In the genomic region with DNA sequence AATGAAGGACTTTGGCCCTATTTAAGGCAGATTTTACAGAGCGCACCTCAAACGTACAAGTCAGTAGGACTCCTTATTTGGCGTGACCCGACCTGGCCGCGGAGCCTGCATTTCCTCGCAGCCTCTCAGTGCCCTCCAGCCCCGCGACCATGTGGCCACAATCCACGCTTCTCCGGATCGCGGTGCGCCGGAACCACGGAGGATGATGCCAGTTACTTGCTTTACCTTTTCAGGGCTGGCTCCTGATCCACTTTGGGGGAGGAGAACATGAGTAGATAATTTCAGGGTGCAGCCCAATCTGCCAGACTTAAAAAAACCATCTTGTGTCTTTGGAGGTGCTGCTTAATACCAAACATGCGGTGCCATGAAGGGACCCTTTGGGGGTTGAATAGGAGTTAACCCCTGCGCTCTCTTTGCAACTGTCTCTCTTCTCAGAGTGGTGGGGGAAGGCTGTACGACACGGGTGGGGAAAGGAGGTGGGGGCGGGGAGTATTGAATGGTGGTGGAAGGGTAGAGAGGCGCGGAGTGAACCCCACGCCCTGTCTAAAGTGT, we compare ENCODE assay signal across 8 cellular contexts. TPM values are rescaled to one million over a fixed set of nuclear protein-coding genes. Genes with fewer than 3 reads are reported as not detected.
A peak's percentile ranks its signal among the peaks of the same experiment; 100 is the strongest.
DNase-seq lines count a peak whose midpoint lies in the region; ATAC-seq, FAIRE-seq and TF ChIP-seq lines count a peak whose summit lies in the region.

No MANE protein-coding gene starts in this region.

- H3K27ac ChIP-seq in GM23338 (ENCODE audit: low read depth) (no peak overlapping the region), esophagus muscularis mucosa (replicated peaks in 1 of 4) (peak overlapping the region; percentile 93 to 96 (median 95)), neutrophil (peak overlapping the region; percentile 100)

- ATAC-seq in GM23338 (peak; percentile 2), HG02798 (IDR thresholded peaks at IDR 0.05; ENCODE audit: poor library complexity, unreplicated experiment) (no peak)

- intact Hi-C loops in activated CD4-positive, alpha-beta T cell treated with anti-CD3 and anti-CD28 coated beads, Interleukin-2, amount 10 ng/mL, durations not matched to agents 24 days and 14 days (cut with micrococcal nuclease): loop anchor here (1.0 kb wide), 1 partner anchor 13 kb away; no protein-coding TSS in a partner anchor
- intact Hi-C loops in esophagus muscularis mucosa (cut with DNase I): no loop called here

- peak overlapping the region; percentile 78 for H3K4me3 Mint-ChIP-seq in GM23338
- H3K4me3 Mint-ChIP-seq in activated CD4-positive, alpha-beta T cell treated with anti-CD3 and anti-CD28 coated beads, Interleukin-2, amount 10 ng/mL, durations not matched to agents 24 days and 14 days: peak overlapping the region; percentile 92

- H3K27me3 ChIP-seq in GM23338 (ENCODE audit: insufficient read depth) (peaks cover 28% of the 10 kb centered on the region), esophagus muscularis mucosa (no peaks in the 10 kb centered on the region), neutrophil (no peaks in the 10 kb centered on the region)

- no peaks in the 10 kb centered on the region for H3K9me2 ChIP-seq in GM23338 (ENCODE audit: insufficient read depth)

- no peak for TF ChIP-seq POLR2A in esophagus muscularis mucosa (IDR thresholded peaks at IDR 0.05; ENCODE audit: low read depth)

- peak overlapping the region; percentile 74; the same call in 1 of the 2 replicates for H2AFZ ChIP-seq in GM23338

- no peaks in the 10 kb centered on the region for H3K36me3 Mint-ChIP-seq in GM23338 (ENCODE audit: low read depth)
- peaks cover 6% of the 10 kb centered on the region for H3K36me3 Mint-ChIP-seq in activated CD4-positive, alpha-beta T cell treated with anti-CD3 and anti-CD28 coated beads, Interleukin-2, amount 10 ng/mL, durations not matched to agents 24 days and 14 days (ENCODE audit: low read depth)

- no peak for FAIRE-seq in RCC 7860 (lab: Jason Lieb, UNC)

- peak overlapping the region; percentile 86 for H3K4me3 ChIP-seq in GM23338
- peak overlapping the region; percentile 87 to 97 (median 94) for H3K4me3 ChIP-seq in esophagus muscularis mucosa
- peak overlapping the region; percentile 94 to 99 for H3K4me3 ChIP-seq in neutrophil (ENCODE audit: low read depth in 1 of 2, low read length in 1 of 2)

- H3K27ac Mint-ChIP-seq in GM23338: no peak overlapping the region
- peak overlapping the region; percentile 87 for H3K27ac Mint-ChIP-seq in activated CD4-positive, alpha-beta T cell treated with anti-CD3 and anti-CD28 coated beads, Interleukin-2, amount 10 ng/mL, durations not matched to agents 24 days and 14 days

- H3K4me1 ChIP-seq in GM23338 (ENCODE audit: insufficient read depth): peaks cover 22% of the 10 kb centered on the region
- H3K4me1 ChIP-seq in esophagus muscularis mucosa: peaks cover 22 to 38% (median 25%) of the 10 kb centered on the region in 4 donors
- H3K4me1 ChIP-seq in neutrophil (ENCODE audit: control insufficient read depth in 1 of 2, insufficient read depth in 1 of 2, low read depth in 1 of 2, low read length in 1 of 2): peaks cover 64 to 65% of the 10 kb centered on the region in 2 experiments

- H3K79me2 ChIP-seq in GM23338 (replicated peaks; ENCODE audit: insufficient read depth): no peaks in the 10 kb centered on the region

- H3K4me1 Mint-ChIP-seq in GM23338: peaks cover 25% of the 10 kb centered on the region
- peaks cover 23% of the 10 kb centered on the region for H3K4me1 Mint-ChIP-seq in activated CD4-positive, alpha-beta T cell treated with anti-CD3 and anti-CD28 coated beads, Interleukin-2, amount 10 ng/mL, durations not matched to agents 24 days and 14 days

- peak overlapping the region; percentile 96 for H3K4me2 ChIP-seq in GM23338

- H3K27me3 Mint-ChIP-seq in GM23338 (ENCODE audit: insufficient read depth, low read depth, poor library complexity): peaks cover 44% of the 10 kb centered on the region
- peaks cover 12% of the 10 kb centered on the region for H3K27me3 Mint-ChIP-seq in activated CD4-positive, alpha-beta T cell treated with anti-CD3 and anti-CD28 coated beads, Interleukin-2, amount 10 ng/mL, durations not matched to agents 24 days and 14 days

- no peaks in the 10 kb centered on the region for H4K20me1 ChIP-seq in GM23338 (replicated peaks; ENCODE audit: insufficient read depth)

- TF ChIP-seq CTCF in GM23338 (conservative IDR thresholded peaks at IDR 0.05; ENCODE audit: low read depth in 2 of 2) (no peak), esophagus muscularis mucosa (IDR thresholded peaks at IDR 0.05) (no peak), neutrophil (IDR thresholded peaks at IDR 0.05) (no peak), GM20000 (IDR thresholded peaks at IDR 0.05; ENCODE audit: extremely low read depth, missing control alignments) (no peak)

- H3K9me3 Mint-ChIP-seq in GM23338: no peaks in the 10 kb centered on the region
- no peaks in the 10 kb centered on the region for H3K9me3 Mint-ChIP-seq in activated CD4-positive, alpha-beta T cell treated with anti-CD3 and anti-CD28 coated beads, Interleukin-2, amount 10 ng/mL, durations not matched to agents 24 days and 14 days

- DNase-seq in GM23338 (ENCODE audit: low spot score) (peak; percentile 32), esophagus muscularis mucosa (ENCODE audit: extremely low spot score) (no peak), GM20000 (ENCODE audit: low spot score) (no peak), RCC 7860 (ENCODE audit: low spot score) (no peak), retina (no peak)
- peak; percentile 77 for DNase-seq in activated CD4-positive, alpha-beta T cell treated with anti-CD3 and anti-CD28 coated beads, Interleukin-2, amount 10 ng/mL, durations not matched to agents 24 days and 14 days

- peaks cover 9% of the 10 kb centered on the region for H3F3A ChIP-seq in GM23338 (replicated peaks; ENCODE audit: low read depth)

- H3K9me3 ChIP-seq in esophagus muscularis mucosa (no peaks in the 10 kb centered on the region), neutrophil (no peaks in the 10 kb centered on the region)

- no peak for TF ChIP-seq EP300 in esophagus muscularis mucosa (IDR thresholded peaks at IDR 0.05)

- H3K36me3 ChIP-seq in GM23338 (ENCODE audit: insufficient read depth) (no peaks in the 10 kb centered on the region), esophagus muscularis mucosa (no peaks in the 10 kb centered on the region), neutrophil (peaks cover 33% of the 10 kb centered on the region)

- WGBS in esophagus muscularis mucosa: 23% methylated on average over 20 of the region's 24 CpGs

TF ChIP-seq in GM23338, 12 proteins besides CTCF, POLR2A, EP300 and RAD21 (continues in another document):
- TF ChIP-seq, protein P1, sequence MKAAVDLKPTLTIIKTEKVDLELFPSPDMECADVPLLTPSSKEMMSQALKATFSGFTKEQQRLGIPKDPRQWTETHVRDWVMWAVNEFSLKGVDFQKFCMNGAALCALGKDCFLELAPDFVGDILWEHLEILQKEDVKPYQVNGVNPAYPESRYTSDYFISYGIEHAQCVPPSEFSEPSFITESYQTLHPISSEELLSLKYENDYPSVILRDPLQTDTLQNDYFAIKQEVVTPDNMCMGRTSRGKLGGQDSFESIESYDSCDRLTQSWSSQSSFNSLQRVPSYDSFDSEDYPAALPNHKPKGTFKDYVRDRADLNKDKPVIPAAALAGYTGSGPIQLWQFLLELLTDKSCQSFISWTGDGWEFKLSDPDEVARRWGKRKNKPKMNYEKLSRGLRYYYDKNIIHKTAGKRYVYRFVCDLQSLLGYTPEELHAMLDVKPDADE (IDR thresholded peaks at IDR 0.05): no peak
- TF ChIP-seq EZH2phosphoT487 (IDR thresholded peaks at IDR 0.05; ENCODE audit: unreplicated experiment) (no peak), JUNB (IDR thresholded peaks at IDR 0.05; ENCODE audit: unreplicated experiment) (no peak)
- TF ChIP-seq, protein P2, sequence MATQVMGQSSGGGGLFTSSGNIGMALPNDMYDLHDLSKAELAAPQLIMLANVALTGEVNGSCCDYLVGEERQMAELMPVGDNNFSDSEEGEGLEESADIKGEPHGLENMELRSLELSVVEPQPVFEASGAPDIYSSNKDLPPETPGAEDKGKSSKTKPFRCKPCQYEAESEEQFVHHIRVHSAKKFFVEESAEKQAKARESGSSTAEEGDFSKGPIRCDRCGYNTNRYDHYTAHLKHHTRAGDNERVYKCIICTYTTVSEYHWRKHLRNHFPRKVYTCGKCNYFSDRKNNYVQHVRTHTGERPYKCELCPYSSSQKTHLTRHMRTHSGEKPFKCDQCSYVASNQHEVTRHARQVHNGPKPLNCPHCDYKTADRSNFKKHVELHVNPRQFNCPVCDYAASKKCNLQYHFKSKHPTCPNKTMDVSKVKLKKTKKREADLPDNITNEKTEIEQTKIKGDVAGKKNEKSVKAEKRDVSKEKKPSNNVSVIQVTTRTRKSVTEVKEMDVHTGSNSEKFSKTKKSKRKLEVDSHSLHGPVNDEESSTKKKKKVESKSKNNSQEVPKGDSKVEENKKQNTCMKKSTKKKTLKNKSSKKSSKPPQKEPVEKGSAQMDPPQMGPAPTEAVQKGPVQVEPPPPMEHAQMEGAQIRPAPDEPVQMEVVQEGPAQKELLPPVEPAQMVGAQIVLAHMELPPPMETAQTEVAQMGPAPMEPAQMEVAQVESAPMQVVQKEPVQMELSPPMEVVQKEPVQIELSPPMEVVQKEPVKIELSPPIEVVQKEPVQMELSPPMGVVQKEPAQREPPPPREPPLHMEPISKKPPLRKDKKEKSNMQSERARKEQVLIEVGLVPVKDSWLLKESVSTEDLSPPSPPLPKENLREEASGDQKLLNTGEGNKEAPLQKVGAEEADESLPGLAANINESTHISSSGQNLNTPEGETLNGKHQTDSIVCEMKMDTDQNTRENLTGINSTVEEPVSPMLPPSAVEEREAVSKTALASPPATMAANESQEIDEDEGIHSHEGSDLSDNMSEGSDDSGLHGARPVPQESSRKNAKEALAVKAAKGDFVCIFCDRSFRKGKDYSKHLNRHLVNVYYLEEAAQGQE (IDR thresholded peaks at IDR 0.05; ENCODE audit: unreplicated experiment): no peak

RNA-seq across cellular contexts. Expression of a gene that starts 1.5 kb away (rescaled TPM):
- 6.1 and 8.5 TPM in 2 replicates for total RNA-seq in GM23338 (2014; rRNA removed; shearing (Covaris generic))
- 1.4 and 1.7 TPM in 2 replicates for polyA plus RNA-seq in GM23338 (2016; fragmentation: Nextera tagmentation; extraction: Ambion mirVana)
- total RNA-seq in activated CD4-positive, alpha-beta T cell treated with anti-CD3 and anti-CD28 coated beads, Interleukin-2, amount 10 ng/mL, durations not matched to agents 24 days and 14 days: 2.0 and 2.5 TPM in 2 replicates
- 10 to 100 TPM in 1 of 4 donors, 1 to 10 TPM in 3; 6.1 to 10.3 (median 9.0) TPM for total RNA-seq in esophagus muscularis mucosa

RNA-seq across cellular contexts. Expression of a gene that starts 14.0 kb away (rescaled TPM):
- 87.5 and 109 TPM in 2 replicates for total RNA-seq in GM23338 (2014; rRNA removed; shearing (Covaris generic))
- 24.5 and 44.0 TPM in 2 replicates for polyA plus RNA-seq in GM23338 (2016; fragmentation: Nextera tagmentation; extraction: Ambion mirVana)
- 8.7 and 9.8 TPM in 2 replicates for total RNA-seq in activated CD4-positive, alpha-beta T cell treated with anti-CD3 and anti-CD28 coated beads, Interleukin-2, amount 10 ng/mL, durations not matched to agents 24 days and 14 days
- total RNA-seq in esophagus muscularis mucosa: 10 to 100 TPM; 18.7 to 27.8 (median 19.6) TPM

RNA-seq across cellular contexts. Expression of a gene that starts 28.1 kb away (rescaled TPM):
- 35.9 and 38.8 TPM in 2 replicates for total RNA-seq in GM23338 (2014; rRNA removed; shearing (Covaris generic))
- polyA plus RNA-seq in GM23338 (2016; fragmentation: Nextera tagmentation; extraction: Ambion mirVana): 7.6 and 11.5 TPM in 2 replicates
- 26.4 and 30.7 TPM in 2 replicates for total RNA-seq in activated CD4-positive, alpha-beta T cell treated with anti-CD3 and anti-CD28 coated beads, Interleukin-2, amount 10 ng/mL, durations not matched to agents 24 days and 14 days
- 1 to 10 TPM; 3.5 to 5.4 (median 4.6) TPM for total RNA-seq in esophagus muscularis mucosa

Comparison
In these comparisons a context has a peak if more than half of its experiments do, and no peak if none do; other contexts are left out.
1. DNase-seq: peak in GM23338 (single experiment) and activated CD4-positive, alpha-beta T cell treated with anti-CD3 and anti-CD28 coated beads, Interleukin-2, amount 10 ng/mL, durations not matched to agents 24 days and 14 days (single experiment); none in esophagus muscularis mucosa (single experiment), GM20000 (single experiment), RCC 7860 (single experiment) and retina (single experiment).
2. Peak in every context shown above with its lines, with median percentiles within 50 percentile points of each other: H3K4me3 ChIP-seq.